ENCODE assay signal across 8 cellular contexts in genomic region chr1:167599839-167600581, GRCh38.
DNase-seq lines count a peak whose midpoint lies in the region; ATAC-seq and TF ChIP-seq lines count a peak whose summit lies in the region.

No MANE protein-coding gene starts in this region.

- peaks cover 50% of the 10 kb centered on the region for H3K4me1 Mint-ChIP-seq in dendritic cell treated with granulocyte-macrophage colony-stimulating factor and Interleukin-4, amounts not matched to agents 40 ng/mL and 50 ng/mL, for 4 days (ENCODE audit: low read depth)

- H3K9me3 ChIP-seq in HAP-1 = no peaks in the 10 kb centered on the region

- H3K36me3 ChIP-seq in HAP-1 (replicated peaks) = no peaks in the 10 kb centered on the region

- H3K27me3 Mint-ChIP-seq in dendritic cell treated with granulocyte-macrophage colony-stimulating factor and Interleukin-4, amounts not matched to agents 40 ng/mL and 50 ng/mL, for 4 days = no peaks in the 10 kb centered on the region

- ATAC-seq in GM19468 (IDR thresholded peaks at IDR 0.05; ENCODE audit: extremely low read depth, unreplicated experiment) = peak; percentile 83

- no peaks in the 10 kb centered on the region for H3K36me3 Mint-ChIP-seq in dendritic cell treated with granulocyte-macrophage colony-stimulating factor and Interleukin-4, amounts not matched to agents 40 ng/mL and 50 ng/mL, for 4 days (ENCODE audit: low read depth)

- TF ChIP-seq CTCF in HL-60 (IDR thresholded peaks at IDR 0.05; ENCODE audit: insufficient read depth, low read length) = peak; percentile 50

- in situ Hi-C loops in HAP-1 (cut with MboI; ENCODE audit: low sequenced_read_pairs) = no loop called here

- H3K9me3 Mint-ChIP-seq in dendritic cell treated with granulocyte-macrophage colony-stimulating factor and Interleukin-4, amounts not matched to agents 40 ng/mL and 50 ng/mL, for 4 days = no peaks in the 10 kb centered on the region

- intact Hi-C loops in dendritic cell treated with granulocyte-macrophage colony-stimulating factor and Interleukin-4, amounts not matched to agents 40 ng/mL and 50 ng/mL, for 4 days (cut with micrococcal nuclease) = loop anchor here (1.0 to 5.0 kb wide), 3 partner anchors 31 to 87 kb away; partner anchors contain the start of gene RCSD1

- DNase-seq in ELR (ENCODE audit: low read depth) = peak; percentile 46
- peak; percentile 41 to 52 for DNase-seq in HL-60 (ENCODE audit: low read depth in 1 of 2, low spot score in 1 of 2)
- DNase-seq in T follicular helper cell (ENCODE audit: low read depth) = peak; percentile 17
- peak; percentile 24 for DNase-seq in midbrain (lab: John Stamatoyannopoulos, UW)
- no peak for DNase-seq in HAP-1 (ENCODE audit: low spot score in 2 of 2)
- no peak for DNase-seq in NCI-H1048 (lab: John Stamatoyannopoulos, UW)

- no peak overlapping the region for H3K4me3 Mint-ChIP-seq in dendritic cell treated with granulocyte-macrophage colony-stimulating factor and Interleukin-4, amounts not matched to agents 40 ng/mL and 50 ng/mL, for 4 days

- H3K27me3 ChIP-seq in HL-60 (ENCODE audit: insufficient read depth, poor library complexity, severe bottlenecking) (no peaks in the 10 kb centered on the region), HAP-1 (ENCODE audit: low read depth) (no peaks in the 10 kb centered on the region)

- H3K4me3 ChIP-seq in HL-60 (replicated peaks; ENCODE audit: insufficient read depth, low read length) = no peak overlapping the region
- H3K4me3 ChIP-seq in HAP-1 = no peak overlapping the region

- H3K4me1 ChIP-seq in HAP-1 = no peaks in the 10 kb centered on the region

- peak overlapping the region; percentile 59 for H3K27ac Mint-ChIP-seq in dendritic cell treated with granulocyte-macrophage colony-stimulating factor and Interleukin-4, amounts not matched to agents 40 ng/mL and 50 ng/mL, for 4 days

- no peak overlapping the region for H3K27ac ChIP-seq in HL-60 (replicated peaks)

Comparison
In these comparisons a context has a peak if more than half of its experiments do, and no peak if none do; other contexts are left out.
1. DNase-seq: peak in ELR (single experiment), HL-60 (2 of 2), T follicular helper cell (single experiment) and midbrain (single experiment); none in HAP-1 (0 of 2) and NCI-H1048 (single experiment).